11 cellular contexts compared by ENCODE assay signal in the genomic region with DNA sequence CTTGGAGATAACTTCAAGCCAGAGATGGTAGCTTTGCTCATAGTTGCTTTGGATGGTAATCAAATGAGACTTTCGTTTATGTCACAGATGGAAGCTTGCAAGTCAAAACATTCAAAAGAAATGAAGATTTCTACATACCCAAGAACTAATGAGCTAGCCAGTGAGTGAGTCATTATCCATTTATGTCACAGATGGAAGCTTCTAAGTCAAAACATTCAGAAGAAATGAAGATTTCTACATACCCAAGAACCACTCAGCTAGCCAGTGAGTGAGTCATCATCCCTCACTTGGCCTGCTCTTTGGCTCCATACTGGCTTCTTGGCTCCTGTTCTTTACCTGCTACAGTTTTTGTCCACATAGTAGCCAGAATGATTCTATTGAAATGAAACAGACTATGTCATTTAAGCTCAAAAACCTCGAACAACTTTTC.
DNase-seq lines count a peak whose midpoint lies in the region; ATAC-seq and TF ChIP-seq lines count a peak whose summit lies in the region.
"Had no signal": no experiment of that assay in that cellular context is flagged by ENCODE, and none has a peak within 500 bp of the region (broad histone marks: within the 10 kb centered on the region; RNA-seq: fewer than 3 reads in every experiment).

No MANE protein-coding gene starts in this region.

- H3K9me3 ChIP-seq in adipocyte (ENCODE audit: control insufficient read depth, low read length), result no peaks in the 10 kb centered on the region
- peaks cover 0 to 2% of the 10 kb centered on the region in 2 donors for H3K9me3 ChIP-seq in left lung

- no peak overlapping the region; the same call in 1 of the 2 replicates for H2AFZ ChIP-seq in GM23338

- no peak overlapping the region for H3K27ac ChIP-seq in left lung
- no peak overlapping the region for H3K27ac ChIP-seq in GM23338 (ENCODE audit: low read depth)

- H3K27me3 Mint-ChIP-seq in GM23338 (ENCODE audit: insufficient read depth, low read depth, poor library complexity), result peaks cover 3% of the 10 kb centered on the region
- H3K27me3 Mint-ChIP-seq: brain had no signal

- 0 out of 2 replicates have a peak, but pooled peaks cover 3% of the 10 kb centered on the region for H3K9me2 ChIP-seq in GM23338 (ENCODE audit: insufficient read depth)

- in situ Hi-C loops in ACHN (cut with HindIII; ENCODE audit: low pct_ligation_motif_present, low pct_unique_long_range_greater_than_20kb, low sequenced_read_pairs), result no loop called here

- no peaks in the 10 kb centered on the region for H3K4me1 Mint-ChIP-seq in GM23338

- no peaks in the 10 kb centered on the region for H3K27me3 ChIP-seq in adipocyte (replicated peaks; ENCODE audit: control insufficient read depth, insufficient read depth, low read length)
- no peaks in the 10 kb centered on the region for H3K27me3 ChIP-seq in left lung
- H3K27me3 ChIP-seq in GM23338 (ENCODE audit: insufficient read depth), result no peaks in the 10 kb centered on the region

- H3K4me3 Mint-ChIP-seq in GM23338, result no peak overlapping the region
- H3K4me3 Mint-ChIP-seq: brain had no signal

- intact Hi-C loops in left lung (cut with DNase I), result no loop called here

- no peak overlapping the region for H3K27ac Mint-ChIP-seq in GM23338
- H3K27ac Mint-ChIP-seq: brain had no signal

- ATAC-seq in left lung, result peak; percentile 75
- ATAC-seq in GM21825 (IDR thresholded peaks at IDR 0.05; ENCODE audit: unreplicated experiment), result no peak
- ATAC-seq in GM23338, result no peak

- DNase-seq in ACHN (peak; percentile 97), HS-27A (ENCODE audit: low read depth) (peak; percentile 91), adipocyte (ENCODE audit: low read depth) (peak; percentile 97), left lung (peak in 1 of 2 donors; percentile 37), GM23338 (ENCODE audit: low spot score) (no peak), NCI-H82 (lab: John Stamatoyannopoulos, UW) (no peak)
- no peak for DNase-seq in activated effector memory CD4-positive, alpha-beta T cell treated with anti-CD3 and anti-CD28 coated beads, Interleukin-2, amount 50 U/mL, for 16 hours
- DNase-seq: NCI-H1105, nucleus accumbens had no signal

- no peak for TF ChIP-seq CTCF in left lung (IDR thresholded peaks at IDR 0.05)
- TF ChIP-seq CTCF in GM23338 (conservative IDR thresholded peaks at IDR 0.05; ENCODE audit: low read depth in 2 of 2), result no peak

- H3F3A ChIP-seq in GM23338 (replicated peaks; ENCODE audit: low read depth), result no peaks in the 10 kb centered on the region

- peak overlapping the region; percentile 16 for H3K9ac ChIP-seq in adipocyte (ENCODE audit: low read length)

- H3K79me2 ChIP-seq in GM23338 (replicated peaks; ENCODE audit: insufficient read depth), result no peaks in the 10 kb centered on the region

- H4K20me1 ChIP-seq in GM23338 (replicated peaks; ENCODE audit: insufficient read depth), result no peaks in the 10 kb centered on the region

- H3K9me3 Mint-ChIP-seq in GM23338, result no peaks in the 10 kb centered on the region; the same call in 2 of the 3 replicates

- no peak overlapping the region for H3K4me2 ChIP-seq in GM23338

- 0 out of 3 replicates have a peak, but pooled peaks cover 4% of the 10 kb centered on the region for H3K36me3 Mint-ChIP-seq in GM23338 (ENCODE audit: low read depth)
- H3K36me3 Mint-ChIP-seq: brain had no signal

- H3K4me3 ChIP-seq in adipocyte (ENCODE audit: low read length) (peak overlapping the region; percentile 37), left lung (no peak overlapping the region), GM23338 (no peak overlapping the region)

- peaks cover 31% of the 10 kb centered on the region for H3K4me1 ChIP-seq in adipocyte (ENCODE audit: control insufficient read depth, insufficient read depth, low read length)
- H3K4me1 ChIP-seq in left lung, result peaks cover 0 to 4% of the 10 kb centered on the region in 2 donors
- no peaks in the 10 kb centered on the region for H3K4me1 ChIP-seq in GM23338 (ENCODE audit: insufficient read depth)

- H3K36me3 ChIP-seq in adipocyte (ENCODE audit: control insufficient read depth, insufficient read depth, low read length, severe bottlenecking) (no peaks in the 10 kb centered on the region), left lung (no peaks in the 10 kb centered on the region), GM23338 (ENCODE audit: insufficient read depth) (no peaks in the 10 kb centered on the region)

TF ChIP-seq in GM23338, 12 proteins besides CTCF, POLR2A, EP300 and RAD21:
- TF ChIP-seq CREB1 (CRISPR knock-in tag; IDR thresholded peaks at IDR 0.05; ENCODE audit: low read depth) (no peak), ZNF114 (CRISPR knock-in tag; IDR thresholded peaks at IDR 0.05) (no peak), POLR2AphosphoS5 (IDR thresholded peaks at IDR 0.05; ENCODE audit: low read depth) (no peak), STAT1 (IDR thresholded peaks at IDR 0.05; ENCODE audit: unreplicated experiment) (no peak), ZNF462 (CRISPR knock-in tag; IDR thresholded peaks at IDR 0.05) (no peak), ZNF331 (CRISPR knock-in tag; IDR thresholded peaks at IDR 0.05; ENCODE audit: low read depth) (no peak), EZH2 (IDR thresholded peaks at IDR 0.05; ENCODE audit: low read depth, unreplicated experiment) (no peak), EZH2phosphoT487 (IDR thresholded peaks at IDR 0.05; ENCODE audit: unreplicated experiment) (no peak)

Comparison
In these comparisons a context has a peak if more than half of its experiments do, and no peak if none do; other contexts are left out.
1. DNase-seq: peak in ACHN (single experiment), HS-27A (single experiment) and adipocyte (single experiment); none in GM23338 (single experiment), activated effector memory CD4-positive, alpha-beta T cell treated with anti-CD3 and anti-CD28 coated beads, Interleukin-2, amount 50 U/mL, for 16 hours (single experiment) and NCI-H82 (single experiment).